8 cellular contexts compared by ENCODE assay signal in the genomic region with DNA sequence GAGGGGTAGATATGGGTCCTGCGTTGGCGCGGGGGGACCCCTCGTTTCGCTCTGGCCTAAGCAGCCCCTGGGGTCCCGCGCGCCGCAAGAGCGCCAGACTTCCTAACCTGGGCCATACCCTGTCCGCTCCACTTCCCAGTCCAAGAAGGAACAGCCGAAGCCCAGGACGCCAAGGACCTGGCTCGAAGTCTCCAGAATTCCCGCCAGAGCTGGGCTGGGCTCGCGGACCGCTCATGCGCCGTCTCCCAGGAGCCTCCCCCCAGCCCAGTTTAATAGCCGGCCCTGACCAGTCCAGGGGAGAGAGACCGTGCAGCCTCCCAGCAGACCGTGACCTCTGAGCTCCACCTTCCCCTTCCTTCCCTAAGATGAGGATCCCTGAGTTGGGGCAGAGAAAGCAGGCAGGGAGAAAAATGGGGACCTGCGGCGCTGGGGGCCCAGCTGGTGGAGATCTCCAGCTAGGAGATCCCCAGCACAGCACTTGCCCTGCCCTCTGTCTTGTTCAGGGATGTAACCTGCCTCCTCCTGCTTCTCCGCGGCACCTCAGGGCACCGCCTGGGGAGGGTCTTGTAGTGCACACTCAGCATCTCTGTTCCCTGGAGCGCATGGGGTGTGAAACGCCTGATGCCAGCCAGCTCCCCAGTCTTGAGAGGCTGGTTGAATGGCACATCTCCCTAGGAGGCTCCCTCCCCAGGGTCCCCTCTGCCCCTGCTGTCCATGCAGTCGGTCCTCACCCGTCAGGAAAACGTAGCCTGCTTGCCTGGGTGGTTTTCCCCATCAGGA. TPM values are rescaled to one million over a fixed set of nuclear protein-coding genes. Genes with fewer than 3 reads are reported as not detected.
DNase-seq lines count a peak whose midpoint lies in the region; ATAC-seq, FAIRE-seq and TF ChIP-seq lines count a peak whose summit lies in the region.

No MANE protein-coding gene starts in this region.

- peak in 14 of 61 donors; percentile 6 to 60 (median 28) for DNase-seq in caudate nucleus (lab: John Stamatoyannopoulos, UW)
- no peak for DNase-seq in HepG2 (ENCODE audit: low spot score)
- DNase-seq in T1000 (lab: John Stamatoyannopoulos, UW) = no peak

- H2AFZ ChIP-seq in HepG2 (ENCODE audit: low read length) = no peak overlapping the region

- H3K4me1 Mint-ChIP-seq in IgD-negative memory B cell = peaks cover 12 to 27% (median 17%) of the 10 kb centered on the region in 3 donors

- POLR2A ChIA-PET in HepG2 (lab: Yijun Ruan, JAX) = interaction anchor here (1.0 to 2.0 kb wide), 9 partner anchors 9 to 136 kb away, joined by 3 to 16 read pairs (median 4); a partner anchor contains a TSS

- no peaks in the 10 kb centered on the region for H3K9me3 ChIP-seq in BLaER1 treated with 17β-estradiol and CSF1 and Interleukin-3, amounts not matched to agents 10 nM and 100 nM (replicated peaks in 1 of 11)
- no peaks in the 10 kb centered on the region for H3K9me3 ChIP-seq in HepG2 (ENCODE audit: low read length)

- intact Hi-C loops in HepG2 (cut with micrococcal nuclease; ENCODE audit: unreplicated experiment) = loop anchor here (2.0 kb wide), 2 partner anchors 14 to 42 kb away; a partner anchor contains a TSS

- TF ChIP-seq EP300 in HepG2 (IDR thresholded peaks at IDR 0.05; ENCODE audit: low read depth in 2 of 2, low read length in 2 of 2) (no peak), HepG2 (CRISPR knock-in tag; IDR thresholded peaks at IDR 0.05; ENCODE audit: borderline replicate concordance) (0 out of 2 replicates have a peak, but pooled peaks have one; percentile 35)

- peaks cover 37% of the 10 kb centered on the region for H3K79me2 ChIP-seq in HepG2 (ENCODE audit: insufficient read depth, low read length)

- no peak for TF ChIP-seq CTCF in HepG2 (CRISPR knock-in tag; IDR thresholded peaks at IDR 0.05)

- no peak for TF ChIP-seq RAD21 in HepG2 (CRISPR knock-in tag; IDR thresholded peaks at IDR 0.05)

- no peak for TF ChIP-seq POLR2A in HepG2 (IDR thresholded peaks at IDR 0.05; ENCODE audit: insufficient read depth in 1 of 2, low read depth in 2 of 2, low read length in 2 of 2)

- H3K36me3 Mint-ChIP-seq in IgD-negative memory B cell = no peaks in the 10 kb centered on the region

- no peak for FAIRE-seq in HepG2 (lab: Jason Lieb, UNC)

- H3K27me3 Mint-ChIP-seq in IgD-negative memory B cell = no peaks in the 10 kb centered on the region

- H3K27ac ChIP-seq in BLaER1 treated with 17β-estradiol and CSF1 and Interleukin-3, amounts not matched to agents 10 nM and 100 nM = peak overlapping the region; percentile 22 to 93 (median 89); a peak in 21 of 22 replicates
- H3K27ac ChIP-seq in caudate nucleus (ENCODE audit: low read depth, low read length) = peak overlapping the region; percentile 80
- peak overlapping the region; percentile 63 for H3K27ac ChIP-seq in HepG2 (ENCODE audit: extremely low read length, insufficient read depth, low read length)
- H3K27ac ChIP-seq in temporal lobe (ENCODE audit: low read depth, low read length) = peak overlapping the region; percentile 68

- no peak overlapping the region for H3K27ac Mint-ChIP-seq in IgD-negative memory B cell

- H3K9me3 Mint-ChIP-seq in IgD-negative memory B cell = no peaks in the 10 kb centered on the region

- in situ Hi-C loops in HepG2 (cut with HindIII; ENCODE audit: extremely low pct_ligation_motif_present, low pct_unique_long_range_greater_than_20kb) = no loop called here

- peak overlapping the region; percentile 75 to 92 (median 86) for H3K4me3 Mint-ChIP-seq in IgD-negative memory B cell

- H3K4me2 ChIP-seq in BLaER1 treated with 17β-estradiol and CSF1 and Interleukin-3, amounts not matched to agents 10 nM and 100 nM = peak overlapping the region; percentile 91 to 99 (median 97)
- peak overlapping the region; percentile 89 for H3K4me2 ChIP-seq in HepG2 (ENCODE audit: low read depth, low read length)

- ATAC-seq in HepG2 (peak; percentile 13), HG03025 (IDR thresholded peaks at IDR 0.05; ENCODE audit: low FRiP score, unreplicated experiment) (no peak), GM21447 (IDR thresholded peaks at IDR 0.05; ENCODE audit: unreplicated experiment) (no peak)

- WGBS in HepG2 (ENCODE audit: low lambda C conversion rate) = 45% methylated on average over 13 of the region's 33 CpGs

- peaks cover 0 to 15% (median 11%) of the 10 kb centered on the region in 11 experiments; a peak in 15 of 22 replicates for H3K36me3 ChIP-seq in BLaER1 treated with 17β-estradiol and CSF1 and Interleukin-3, amounts not matched to agents 10 nM and 100 nM
- no peaks in the 10 kb centered on the region; a peak in 1 of 5 replicates for H3K36me3 ChIP-seq in HepG2 (replicated peaks in 1 of 2; ENCODE audit: control insufficient read depth in 1 of 2, insufficient read depth in 2 of 2, low read length in 2 of 2)

- H3K9ac ChIP-seq in BLaER1 treated with 17β-estradiol and CSF1 and Interleukin-3, amounts not matched to agents 10 nM and 100 nM = peak overlapping the region; percentile 86 to 97 (median 93)
- H3K9ac ChIP-seq in HepG2 (ENCODE audit: insufficient read depth, low read depth, low read length) = peak overlapping the region; percentile 68

- H3K4me3 ChIP-seq in BLaER1 treated with 17β-estradiol and CSF1 and Interleukin-3, amounts not matched to agents 10 nM and 100 nM = peak overlapping the region; percentile 87 to 99 (median 96)
- peak overlapping the region; percentile 90 to 96 (median 92) for H3K4me3 ChIP-seq in HepG2 (replicated peaks in 1 of 3; ENCODE audit: insufficient read depth in 1 of 3, low read depth in 2 of 3, low read length in 3 of 3)

- H4K20me1 ChIP-seq in BLaER1 treated with 17β-estradiol and CSF1 and Interleukin-3, amounts not matched to agents 10 nM and 100 nM = peaks cover 4 to 39% (median 33%) of the 10 kb centered on the region in 11 experiments; a peak in 21 of 22 replicates
- no peaks in the 10 kb centered on the region for H4K20me1 ChIP-seq in HepG2 (ENCODE audit: insufficient read depth, low read length)

- peaks cover 38 to 68% (median 54%) of the 10 kb centered on the region in 10 experiments for H3K4me1 ChIP-seq in BLaER1 treated with 17β-estradiol and CSF1 and Interleukin-3, amounts not matched to agents 10 nM and 100 nM
- H3K4me1 ChIP-seq in HepG2 (ENCODE audit: insufficient read depth, low read length) = peaks cover 68% of the 10 kb centered on the region

- CTCF ChIA-PET in HepG2 (lab: Yijun Ruan, JAX; ENCODE audit: low intra/inter-chr PET ratio, low total read pairs) = interaction anchor here (1.2 kb wide), 1 partner anchor 42 kb away, joined by 4 read pairs; no protein-coding TSS in a partner anchor

- H3K27me3 ChIP-seq in BLaER1 treated with 17β-estradiol and CSF1 and Interleukin-3, amounts not matched to agents 10 nM and 100 nM = peaks cover 0 to 6% (median 0%) of the 10 kb centered on the region in 11 experiments; a peak in 2 of 22 replicates
- no peaks in the 10 kb centered on the region; a peak in 1 of 5 replicates for H3K27me3 ChIP-seq in HepG2 (ENCODE audit: control insufficient read depth in 1 of 2, insufficient read depth in 2 of 2, low read length in 2 of 2)

- no TSS peak for BruUV-seq in HepG2 (replicated peaks; lab: Mats Ljungman, UMichigan)

RNA-seq across cellular contexts. Expression of a gene that starts 1.2 kb away (rescaled TPM):
- polyA plus RNA-seq in IgD-negative memory B cell (12.0 TPM), HepG2 (2011; rRNA removed) (9.7 and 14.7 TPM in 2 replicates)
- total RNA-seq in HepG2 (2016; rRNA removed; fragmentation: Illumina TruSeq; extraction: Trizol) (29.4 and 41.6 TPM in 2 replicates), temporal lobe (57.3 TPM)
- 5.3 and 7.1 TPM in 2 replicates for total RNA-seq in HepG2 (2016; cell fraction: cytosol; rRNA removed; fragmentation: Illumina TruSeq; extraction: Trizol; ENCODE audit: low read depth)
- total RNA-seq in HepG2 (2016; cell fraction: insoluble cytoplasmic fraction; rRNA removed; fragmentation: Illumina TruSeq; extraction: Trizol) = 25.4 and 43.2 TPM in 2 replicates
- total RNA-seq in HepG2 (2016; cell fraction: membrane; rRNA removed; fragmentation: Illumina TruSeq; extraction: Trizol) = 10.6 and 10.8 TPM in 2 replicates
- total RNA-seq in HepG2 (2016; cell fraction: nucleus; rRNA removed; fragmentation: Illumina TruSeq; extraction: Trizol) = 39.8 and 46.4 TPM in 2 replicates
- polyA plus RNA-seq in HepG2 (2011; cell fraction: cytosol; rRNA removed) = 6.3 and 8.5 TPM in 2 replicates
- 56.2 and 61.1 TPM in 2 replicates for polyA plus RNA-seq in HepG2 (2011; cell fraction: nucleus; rRNA removed)
- polyA plus RNA-seq in HepG2 (2012) = 12.6 and 16.7 TPM in 2 replicates
- 1.6 and 2.1 TPM in 2 replicates for polyA plus RNA-seq in HepG2 (2016; cell fraction: cytosol; fragmentation: Illumina TruSeq; extraction: Trizol; ENCODE audit: low read depth)
- 14.8 and 19.6 TPM in 2 replicates for polyA plus RNA-seq in HepG2 (2016; cell fraction: insoluble cytoplasmic fraction; fragmentation: Illumina TruSeq; extraction: Trizol; ENCODE audit: low read depth)
- 3.7 and 4.3 TPM in 2 replicates for polyA plus RNA-seq in HepG2 (2016; cell fraction: membrane; fragmentation: Illumina TruSeq; extraction: Trizol; ENCODE audit: low read depth)
- polyA plus RNA-seq in HepG2 (2016; cell fraction: nucleus; fragmentation: Illumina TruSeq; extraction: Trizol; ENCODE audit: insufficient read depth, low read depth) = 74.4 and 84.9 TPM in 2 replicates
- polyA minus RNA-seq in HepG2 (2011; rRNA and poly(A)+ RNA removed; ENCODE audit: low replicate concordance) = 41.3 and 51.6 TPM in 2 replicates
- polyA minus RNA-seq in HepG2 (2011; cell fraction: cytosol; rRNA and poly(A)+ RNA removed) = 26.3 and 30.1 TPM in 2 replicates
- polyA minus RNA-seq in HepG2 (2011; cell fraction: nucleus; rRNA and poly(A)+ RNA removed) = 21.1 and 31.3 TPM in 2 replicates

RNA-seq across cellular contexts. Expression of a gene that starts 14.1 kb away (rescaled TPM):
- polyA plus RNA-seq in IgD-negative memory B cell (7.4 TPM), HepG2 (2011; rRNA removed) (19.4 and 22.0 TPM in 2 replicates)
- total RNA-seq in HepG2 (2016; rRNA removed; fragmentation: Illumina TruSeq; extraction: Trizol) (62.0 and 65.9 TPM in 2 replicates), temporal lobe (90.0 TPM)
- total RNA-seq in HepG2 (2016; cell fraction: cytosol; rRNA removed; fragmentation: Illumina TruSeq; extraction: Trizol; ENCODE audit: low read depth) = 184 and 195 TPM in 2 replicates
- 53.2 and 63.6 TPM in 2 replicates for total RNA-seq in HepG2 (2016; cell fraction: insoluble cytoplasmic fraction; rRNA removed; fragmentation: Illumina TruSeq; extraction: Trizol)
- 147 and 176 TPM in 2 replicates for total RNA-seq in HepG2 (2016; cell fraction: membrane; rRNA removed; fragmentation: Illumina TruSeq; extraction: Trizol)
- total RNA-seq in HepG2 (2016; cell fraction: nucleus; rRNA removed; fragmentation: Illumina TruSeq; extraction: Trizol) = 58.7 and 66.8 TPM in 2 replicates
- polyA plus RNA-seq in HepG2 (2011; cell fraction: cytosol; rRNA removed) = 11.1 and 12.8 TPM in 2 replicates
- polyA plus RNA-seq in HepG2 (2011; cell fraction: nucleus; rRNA removed) = 56.9 and 75.7 TPM in 2 replicates
- polyA plus RNA-seq in HepG2 (2012) = 26.3 and 32.9 TPM in 2 replicates
- polyA plus RNA-seq in HepG2 (2016; cell fraction: cytosol; fragmentation: Illumina TruSeq; extraction: Trizol; ENCODE audit: low read depth) = 11.4 and 12.5 TPM in 2 replicates
- 37.5 and 47.3 TPM in 2 replicates for polyA plus RNA-seq in HepG2 (2016; cell fraction: insoluble cytoplasmic fraction; fragmentation: Illumina TruSeq; extraction: Trizol; ENCODE audit: low read depth)
- polyA plus RNA-seq in HepG2 (2016; cell fraction: membrane; fragmentation: Illumina TruSeq; extraction: Trizol; ENCODE audit: low read depth) = 30.1 and 30.2 TPM in 2 replicates
- 107 and 112 TPM in 2 replicates for polyA plus RNA-seq in HepG2 (2016; cell fraction: nucleus; fragmentation: Illumina TruSeq; extraction: Trizol; ENCODE audit: insufficient read depth, low read depth)
- 72.2 and 123 TPM in 2 replicates for polyA minus RNA-seq in HepG2 (2011; rRNA and poly(A)+ RNA removed; ENCODE audit: low replicate concordance)
- polyA minus RNA-seq in HepG2 (2011; cell fraction: cytosol; rRNA and poly(A)+ RNA removed) = 27.9 and 31.4 TPM in 2 replicates
- 66.3 and 67.3 TPM in 2 replicates for polyA minus RNA-seq in HepG2 (2011; cell fraction: nucleus; rRNA and poly(A)+ RNA removed)
